In genomic region chr5:138464018-138464387, GRCh38 we compare ENCODE assay signal across 8 cellular contexts. TPM values are rescaled to one million over a fixed set of nuclear protein-coding genes. Genes with fewer than 3 reads are reported as not detected.
DNase-seq lines count a peak whose midpoint lies in the region; TF ChIP-seq lines count a peak whose summit lies in the region.

No MANE protein-coding gene starts in this region.

- peaks cover 2% of the 10 kb centered on the region for H3K27me3 Mint-ChIP-seq in Caco-2 (ENCODE audit: insufficient read depth, unreplicated experiment)
- H3K27me3 Mint-ChIP-seq in endodermal cell (ENCODE audit: insufficient read depth), result peaks cover 21% of the 10 kb centered on the region

- peak overlapping the region; percentile 96 for H3K27ac ChIP-seq in endodermal cell (ENCODE audit: low read depth, low read length)

- H3K36me3 ChIP-seq in Caco-2 (ENCODE audit: control insufficient read depth, insufficient read depth, low read length) (peaks cover 9% of the 10 kb centered on the region), endodermal cell (ENCODE audit: control insufficient read depth, insufficient read depth, low read length) (peaks cover 10% of the 10 kb centered on the region)

- BruUV-seq in Caco-2 (replicated peaks; lab: Mats Ljungman, UMichigan), result TSS peak; percentile 65

- H3K9ac ChIP-seq in endodermal cell (ENCODE audit: extremely low read depth, low read length, poor library complexity, severe bottlenecking), result peak overlapping the region; percentile 90

- no peaks in the 10 kb centered on the region for H3K9me3 Mint-ChIP-seq in Caco-2 (ENCODE audit: unreplicated experiment)
- no peaks in the 10 kb centered on the region for H3K9me3 Mint-ChIP-seq in endodermal cell

- H3K27me3 ChIP-seq in Caco-2 (replicated peaks; ENCODE audit: control insufficient read depth, insufficient read depth, low read length), result no peaks in the 10 kb centered on the region
- peaks cover 12% of the 10 kb centered on the region for H3K27me3 ChIP-seq in endodermal cell (ENCODE audit: control insufficient read depth, insufficient read depth, low read length, poor library complexity, severe bottlenecking)

- intact Hi-C loops in Caco-2 (cut with micrococcal nuclease; ENCODE audit: unreplicated experiment), result loop anchor here (1.0 kb wide), 4 partner anchors 14 to 84 kb away; no protein-coding TSS in a partner anchor

- 0% methylated on average over 4 to 34 of the region's 34 CpGs for WGBS in endodermal cell (ENCODE audit: insufficient coverage in 1 of 2, insufficient read length in 1 of 2), 2 experiments

- POLR2A ChIA-PET in Caco-2 (lab: Charles Lee), result interaction anchor here (1.2 kb wide), 1 partner anchor 285 kb away, joined by 3 read pairs; the partner anchor contains the start of gene KIF20A

- H3K36me3 Mint-ChIP-seq in Caco-2 (ENCODE audit: insufficient read depth, unreplicated experiment) (peaks cover 53% of the 10 kb centered on the region), endodermal cell (ENCODE audit: low read depth) (peaks cover 11% of the 10 kb centered on the region)

- CTCF ChIA-PET in Caco-2 (lab: Charles Lee), result interaction anchor here (0.6 to 2.9 kb wide), 6 partner anchors 11 to 110 kb away, joined by 3 to 34 read pairs (median 4); no protein-coding TSS in a partner anchor

- H3K27ac Mint-ChIP-seq in Caco-2 (ENCODE audit: unreplicated experiment) (peak overlapping the region; percentile 96), endodermal cell (peak overlapping the region; percentile 96)

- H3K4me1 ChIP-seq in Caco-2, result no peaks in the 10 kb centered on the region; the same call in 1 of the 2 replicates
- H3K4me1 ChIP-seq in endodermal cell (ENCODE audit: control insufficient read depth, insufficient read depth, low read length), result peaks cover 7% of the 10 kb centered on the region

- no peaks in the 10 kb centered on the region for H3K9me3 ChIP-seq in Caco-2
- no peaks in the 10 kb centered on the region for H3K9me3 ChIP-seq in endodermal cell (ENCODE audit: control insufficient read depth, low read length)

- H3K4me1 Mint-ChIP-seq in Caco-2 (ENCODE audit: low read depth, unreplicated experiment) (peaks cover 25% of the 10 kb centered on the region), endodermal cell (peaks cover 19% of the 10 kb centered on the region)

- TF ChIP-seq CTCF in Caco-2 (IDR thresholded peaks at IDR 0.05; ENCODE audit: insufficient read depth in 1 of 2, low read depth in 1 of 2, low read length in 1 of 2, severe bottlenecking in 1 of 2, unreplicated experiment in 1 of 2), result peak; percentile 65 to 97
- peak; percentile 40 for TF ChIP-seq CTCF in GM20000 (IDR thresholded peaks at IDR 0.05; ENCODE audit: extremely low read depth, missing control alignments)
- TF ChIP-seq CTCF in endodermal cell (conservative IDR thresholded peaks at IDR 0.05), result peak; percentile 97

- H3K4me3 ChIP-seq in Caco-2 (ENCODE audit: low read depth, low read length), result peak overlapping the region; percentile 92
- H3K4me3 ChIP-seq in endodermal cell (ENCODE audit: low read length), result peak overlapping the region; percentile 98

- DNase-seq in Caco-2, result peak; percentile 92 to 95
- peak; percentile 95 for DNase-seq in GM20000 (ENCODE audit: low spot score)
- peak; percentile 94 for DNase-seq in HT-29 (ENCODE audit: low spot score)
- peak; percentile 89 to 94 for DNase-seq in NOMO-1 (lab: John Stamatoyannopoulos, UW; ENCODE audit: unreplicated experiment in 2 of 2)
- peak; percentile 72 for DNase-seq in activated CD8-positive, alpha-beta memory T cell treated with anti-CD3 and anti-CD28 coated beads, Interleukin-2, amount 50 U/mL, for 1 hour (ENCODE audit: extremely low read depth)
- peak; percentile 97 for DNase-seq in endodermal cell
- peak; percentile 94 for DNase-seq in midbrain (lab: John Stamatoyannopoulos, UW)
- peak; percentile 86 to 91 for DNase-seq in stimulated activated CD8-positive, alpha-beta memory T cell treated with anti-CD3 and anti-CD28 coated beads, Interleukin-15, amount 100 ng/mL, for 48 hours (ENCODE audit: low read depth in 2 of 2)

- H3K4me3 Mint-ChIP-seq in Caco-2 (ENCODE audit: unreplicated experiment) (peak overlapping the region; percentile 73), endodermal cell (peak overlapping the region; percentile 69)

RNA-seq across cellular contexts. Expression of gene EGR1, which starts 1.3 kb away (rescaled TPM):
- total RNA-seq in Caco-2 (2022) (83.7 and 84.0 TPM in 2 replicates), endodermal cell (10 to 100 TPM in 1 of 2 donors, 1 to 10 TPM in 1; 9.9 to 14.2 TPM)
- total RNA-seq in HT-29 (2014; rRNA removed; shearing (Covaris generic)), result 20.1 and 27.8 TPM in 2 replicates
- polyA plus RNA-seq in endodermal cell (2013, experiment 1 of 2), result 10.7 TPM
- polyA plus RNA-seq in endodermal cell (2013, experiment 2 of 2), result 13.1 TPM

RNA-seq across cellular contexts. Expression of gene REEP2, which starts 25.1 kb away (rescaled TPM):
- 3.8 and 4.5 TPM in 2 replicates for total RNA-seq in Caco-2 (2022)
- total RNA-seq in HT-29 (2014; rRNA removed; shearing (Covaris generic)), result 0.03 and 0.05 TPM in 2 replicates
- 10 to 100 TPM; 17.7 to 26.9 TPM for total RNA-seq in endodermal cell
- 46.3 TPM for polyA plus RNA-seq in endodermal cell (2013, experiment 1 of 2)
- polyA plus RNA-seq in endodermal cell (2013, experiment 2 of 2), result 43.3 TPM

Comparison
In these comparisons a context has a peak if more than half of its experiments do, and no peak if none do; other contexts are left out.
1. Peak in every context shown above with its lines: DNase-seq, H3K4me3 ChIP-seq and H3K27ac ChIP-seq.
2. CTCF ChIP-seq: peak in every context shown above with its lines; median percentile 97 in endodermal cell; 81 in Caco-2; 40 in GM20000.